11 cellular contexts compared by ENCODE assay signal in the genomic region with DNA sequence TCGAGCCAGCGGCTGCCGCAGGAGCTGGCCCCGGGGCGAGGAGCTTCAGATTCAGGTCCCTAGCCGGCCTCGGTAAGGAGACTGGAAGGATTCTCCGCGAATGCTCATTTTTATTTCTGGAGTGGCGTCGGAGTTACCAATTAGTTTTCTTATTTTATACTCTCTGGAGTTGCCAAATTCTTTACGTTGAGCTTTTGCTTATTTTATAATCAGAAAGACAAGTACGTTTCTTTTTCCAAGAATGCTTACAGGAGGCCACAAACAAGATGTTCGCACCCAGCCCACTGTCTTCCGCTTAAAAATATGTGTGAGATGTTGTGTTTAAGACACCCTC. TPM values are rescaled to one million over a fixed set of nuclear protein-coding genes. Genes with fewer than 3 reads are reported as not detected.
DNase-seq lines count a peak whose midpoint lies in the region; ATAC-seq, FAIRE-seq and TF ChIP-seq lines count a peak whose summit lies in the region.
"Had no signal": no experiment of that assay in that cellular context is flagged by ENCODE, and none has a peak within 500 bp of the region (broad histone marks: within the 10 kb centered on the region; RNA-seq: fewer than 3 reads in every experiment).

No MANE protein-coding gene starts in this region.

- peaks cover 3% of the 10 kb centered on the region for H3K27me3 ChIP-seq in A673 (replicated peaks; ENCODE audit: insufficient read depth, low read depth, low read length, poor library complexity)
- no peaks in the 10 kb centered on the region for H3K27me3 ChIP-seq in Peyer's patch
- peaks cover 3% of the 10 kb centered on the region for H3K27me3 ChIP-seq in fibroblast of lung (ENCODE audit: control insufficient read depth, insufficient read depth, low read length)
- H3K27me3 ChIP-seq in pancreas = no peaks in the 10 kb centered on the region
- H3K27me3 ChIP-seq: BLaER1 had no signal

- ATAC-seq in pancreas = no peak

- H3K9me3 ChIP-seq in A673 (ENCODE audit: low read depth, low read length, poor library complexity, severe bottlenecking) (no peaks in the 10 kb centered on the region), Peyer's patch (no peaks in the 10 kb centered on the region), fibroblast of lung (ENCODE audit: control insufficient read depth, insufficient read depth, low read depth, low read length) (no peaks in the 10 kb centered on the region), pancreas (no peaks in the 10 kb centered on the region)

- TF ChIP-seq POLR2A in Peyer's patch (IDR thresholded peaks at IDR 0.05) (no peak), GM12892 (IDR thresholded peaks at IDR 0.05; ENCODE audit: low read depth, low read length) (no peak)

- H3K4me2 ChIP-seq in fibroblast of lung (ENCODE audit: extremely low read depth, insufficient read depth, low read length) = peak overlapping the region; percentile 71
- H3K4me2 ChIP-seq: BLaER1 had no signal

- no TSS peak for BruUV-seq in A673 (replicated peaks; lab: Mats Ljungman, UMichigan)

- no peak for TF ChIP-seq CTCF in A673 (conservative IDR thresholded peaks at IDR 0.05; ENCODE audit: low read depth, low read length)
- no peak for TF ChIP-seq CTCF in Peyer's patch (IDR thresholded peaks at IDR 0.05)
- no peak for TF ChIP-seq CTCF in fibroblast of lung (conservative IDR thresholded peaks at IDR 0.05 in 1 of 2, IDR thresholded peaks at IDR 0.05 in 1 of 2; ENCODE audit: low read depth in 1 of 2, low read length in 2 of 2)
- TF ChIP-seq CTCF in pancreas (IDR thresholded peaks at IDR 0.05) = no peak

- CTCF ChIA-PET in A673 (lab: Charles Lee) = no interaction called here

- FAIRE-seq in pancreas (lab: Jason Lieb, UNC) (no peak), GM12892 (lab: Jason Lieb, UNC) (no peak)

- no peak for DNase-seq in A673 (ENCODE audit: low spot score)
- no peak for DNase-seq in Peyer's patch
- no peak for DNase-seq in fibroblast of lung (ENCODE audit: low read depth in 2 of 2)
- DNase-seq in pancreas = no peak
- no peak for DNase-seq in GM12892 (ENCODE audit: insufficient read length)
- DNase-seq in kidney glomerular epithelial cell (lab: John Stamatoyannopoulos, UW) = no peak
- DNase-seq in NCI-H345 (lab: John Stamatoyannopoulos, UW) = no peak
- no peak for DNase-seq in NCI-H2081 treated with DMSO at 0.1 percent for 48 hours (lab: John Stamatoyannopoulos, UW)
- DNase-seq: stimulated activated CD4-positive, alpha-beta T cell treated with anti-CD3 and anti-CD28 coated beads, Interleukin-4, amount 100 ng/mL, for 1 hour had no signal

- POLR2A ChIA-PET in A673 (lab: Charles Lee; ENCODE audit: low non-redundant PET) = no interaction called here

- WGBS in pancreas, 2 donors = 46 to 49% methylated on average over 15 of the region's 15 CpGs

- H3K79me2 ChIP-seq in fibroblast of lung (ENCODE audit: control insufficient read depth, insufficient read depth, low read length) = no peaks in the 10 kb centered on the region

- H3K36me3 ChIP-seq in A673 (ENCODE audit: insufficient read depth, low read length, poor library complexity, severe bottlenecking) (no peaks in the 10 kb centered on the region), Peyer's patch (no peaks in the 10 kb centered on the region), fibroblast of lung (ENCODE audit: control insufficient read depth, insufficient read depth, low read length) (no peaks in the 10 kb centered on the region), pancreas (no peaks in the 10 kb centered on the region)
- H3K36me3 ChIP-seq: BLaER1 had no signal

- intact Hi-C loops in A673 (cut with micrococcal nuclease; ENCODE audit: unreplicated experiment) (no loop called here), pancreas (cut with DNase I) (no loop called here)

- no peak overlapping the region for H2AFZ ChIP-seq in fibroblast of lung (ENCODE audit: low read length)

- no peaks in the 10 kb centered on the region for H3K4me1 ChIP-seq in A673 (ENCODE audit: insufficient read depth, low read length, poor library complexity, severe bottlenecking)
- peaks cover 0 to 10% (median 4%) of the 10 kb centered on the region in 4 donors for H3K4me1 ChIP-seq in Peyer's patch
- H3K4me1 ChIP-seq in fibroblast of lung (ENCODE audit: control insufficient read depth, extremely low read depth, insufficient read depth, low read length) = no peaks in the 10 kb centered on the region
- no peaks in the 10 kb centered on the region for H3K4me1 ChIP-seq in pancreas
- H3K4me1 ChIP-seq: BLaER1 had no signal

- H3K27ac ChIP-seq in A673 (ENCODE audit: low read depth, low read length, poor library complexity, severe bottlenecking) (no peak overlapping the region), Peyer's patch (no peak overlapping the region), fibroblast of lung (ENCODE audit: insufficient read depth, low read length) (no peak overlapping the region), pancreas (no peak overlapping the region)
- H3K27ac ChIP-seq: BLaER1 had no signal

- peak overlapping the region; percentile 16 for H3K9ac ChIP-seq in fibroblast of lung (ENCODE audit: insufficient read depth, low read length)
- H3K9ac ChIP-seq: BLaER1 had no signal

- no peaks in the 10 kb centered on the region for H4K20me1 ChIP-seq in fibroblast of lung (ENCODE audit: control insufficient read depth, extremely low read depth, insufficient read depth, low read length)
- H4K20me1 ChIP-seq: BLaER1 had no signal

- peak overlapping the region; percentile 47 for H3K4me3 ChIP-seq in A673 (ENCODE audit: low read depth, low read length, poor library complexity, severe bottlenecking)
- peak overlapping the region in 3 of 4 donors; percentile 30 to 49 (median 48) for H3K4me3 ChIP-seq in Peyer's patch
- peak overlapping the region; percentile 31 to 56 (median 44) for H3K4me3 ChIP-seq in fibroblast of lung (replicated peaks in 1 of 4; ENCODE audit: control extremely low read depth in 1 of 4, insufficient read depth in 1 of 4, low read depth in 3 of 4, low read length in 4 of 4)
- H3K4me3 ChIP-seq in pancreas = peak overlapping the region in 3 of 4 donors; percentile 3 to 39 (median 38)
- H3K4me3 ChIP-seq: BLaER1 had no signal

RNA-seq across cellular contexts. Expression of gene GPR156, which starts 0.5 kb away (rescaled TPM):
- 0.62 and 1.2 TPM in 2 replicates for total RNA-seq in A673 (2021)
- not detected for total RNA-seq in Peyer's patch
- total RNA-seq in fibroblast of lung = under 0.01 and 0.33 TPM in 2 replicates
- polyA plus RNA-seq in fibroblast of lung = 0.42 and 0.45 TPM in 2 replicates
- 0.23 and 0.26 TPM in 2 replicates for polyA plus RNA-seq in fibroblast of lung (2012)
- polyA minus RNA-seq in fibroblast of lung (ENCODE audit: low replicate concordance) = 0.24 TPM in 1 of 2 replicates, not detected in the other
- under 1 TPM in 2 of 6 donors, not detected in 4; 0.09 to 0.16 TPM for total RNA-seq in pancreas
- under 1 TPM; 0.05 to 0.08 TPM for polyA plus RNA-seq in pancreas
- polyA plus RNA-seq in GM12892 (2012; ENCODE audit: missing spikeins) = not detected
- total RNA-seq: activated T-helper 2 cell treated with anti-CD3 and anti-CD28 coated beads, Interferon-gamma antibody, Interleukin-2, Interleukin-4, amounts not matched to agents 10 μg/mL and 5 μg/mL and 100 μg/mL, durations not matched to agents 14 hours and 24 hours and 36 hours had no signal
